9 cellular contexts compared by ENCODE assay signal in genomic region chr2:10452334-10452733, GRCh38. TPM values are rescaled to one million over a fixed set of nuclear protein-coding genes. Genes with fewer than 3 reads are reported as not detected.
DNase-seq lines count a peak whose midpoint lies in the region; ATAC-seq and TF ChIP-seq lines count a peak whose summit lies in the region.
"Had no signal": no experiment of that assay in that cellular context is flagged by ENCODE, and none has a peak within 500 bp of the region (broad histone marks: within the 10 kb centered on the region; RNA-seq: fewer than 3 reads in every experiment).

No MANE protein-coding gene starts in this region.

- H3K9me3 Mint-ChIP-seq in HFFc6: peaks cover 2% of the 10 kb centered on the region
- no peaks in the 10 kb centered on the region for H3K9me3 Mint-ChIP-seq in stimulated activated naive B cell treated with anti-CD40 and anti-IgM and Interleukin-4, amounts not matched to agents 10 μg/mL and 1 μg/mL and 100 μg/mL, for 72 hours
- no peaks in the 10 kb centered on the region for H3K9me3 Mint-ChIP-seq in endodermal cell
- no peaks in the 10 kb centered on the region for H3K9me3 Mint-ChIP-seq in activated naive CD4-positive, alpha-beta T cell treated with anti-CD3 and anti-CD28 coated beads, Interleukin-2, amount 10 ng/mL, durations not matched to agents 7 days and 5 days

- H3K79me2 ChIP-seq in ACC112 (ENCODE audit: control insufficient read depth, insufficient read depth, low read length, unreplicated experiment): peaks cover 24% of the 10 kb centered on the region

- CTCF ChIA-PET in activated naive CD4-positive, alpha-beta T cell treated with anti-CD3 and anti-CD28 coated beads, Interleukin-2, amount 10 ng/mL, durations not matched to agents 7 days and 5 days (lab: Charles Lee): no interaction called here

- H3K27ac Mint-ChIP-seq in HFFc6 (peak overlapping the region; percentile 91), endodermal cell (no peak overlapping the region)
- H3K27ac Mint-ChIP-seq in stimulated activated naive B cell treated with anti-CD40 and anti-IgM and Interleukin-4, amounts not matched to agents 10 μg/mL and 1 μg/mL and 100 μg/mL, for 72 hours: no peak overlapping the region
- no peak overlapping the region for H3K27ac Mint-ChIP-seq in activated naive CD4-positive, alpha-beta T cell treated with anti-CD3 and anti-CD28 coated beads, Interleukin-2, amount 10 ng/mL, durations not matched to agents 7 days and 5 days

- no peak overlapping the region for H2AFZ ChIP-seq in ACC112 (ENCODE audit: low read length, unreplicated experiment)

- DNase-seq in HFFc6 (peak; percentile 90), SHP77 treated with DMSO at 0.1 percent for 48 hours (lab: John Stamatoyannopoulos, UW) (peak; percentile 79), hepatic stellate cell (ENCODE audit: low spot score) (peak; percentile 72), endodermal cell (no peak)
- DNase-seq in stimulated activated naive B cell treated with anti-CD40 and anti-IgM and Interleukin-4, amounts not matched to agents 10 μg/mL and 1 μg/mL and 100 μg/mL, for 72 hours: no peak
- no peak for DNase-seq in activated naive CD4-positive, alpha-beta T cell treated with anti-CD3 and anti-CD28 coated beads, Interleukin-2, amount 10 ng/mL, durations not matched to agents 7 days and 5 days
- DNase-seq in stimulated activated CD4-positive, alpha-beta T cell treated with anti-CD3 and anti-CD28 coated beads, Interleukin-1b, Interleukin-23, amount 100 ng/mL, for 48 hours: no peak
- DNase-seq: gastrocnemius medialis had no signal

- 83 to 93% methylated on average over 2 to 3 of the region's 3 CpGs for WGBS in endodermal cell (ENCODE audit: insufficient coverage in 1 of 2, insufficient read length in 1 of 2), 2 experiments

- no peak for ATAC-seq in stimulated activated naive B cell treated with anti-CD40 and anti-IgM and Interleukin-4, amounts not matched to agents 10 μg/mL and 1 μg/mL and 100 μg/mL, for 72 hours (replicated peaks)
- ATAC-seq: gastrocnemius medialis had no signal

- no peak overlapping the region for H3K9ac ChIP-seq in endodermal cell (ENCODE audit: extremely low read depth, low read length, poor library complexity, severe bottlenecking)

- H3K4me1 Mint-ChIP-seq in HFFc6 (ENCODE audit: low read depth) (peaks cover 43% of the 10 kb centered on the region), endodermal cell (peaks cover 13% of the 10 kb centered on the region)
- peaks cover 5 to 13% of the 10 kb centered on the region in 2 donors for H3K4me1 Mint-ChIP-seq in stimulated activated naive B cell treated with anti-CD40 and anti-IgM and Interleukin-4, amounts not matched to agents 10 μg/mL and 1 μg/mL and 100 μg/mL, for 72 hours
- H3K4me1 Mint-ChIP-seq in activated naive CD4-positive, alpha-beta T cell treated with anti-CD3 and anti-CD28 coated beads, Interleukin-2, amount 10 ng/mL, durations not matched to agents 7 days and 5 days: peaks cover 19% of the 10 kb centered on the region

- no peaks in the 10 kb centered on the region for H3K9me3 ChIP-seq in endodermal cell (ENCODE audit: control insufficient read depth, low read length)
- H3K9me3 ChIP-seq: gastrocnemius medialis had no signal

- H3K27me3 ChIP-seq in ACC112 (ENCODE audit: insufficient read depth, low read length) (no peaks in the 10 kb centered on the region), endodermal cell (ENCODE audit: control insufficient read depth, insufficient read depth, low read length, poor library complexity, severe bottlenecking) (no peaks in the 10 kb centered on the region)
- H3K27me3 ChIP-seq: gastrocnemius medialis had no signal

- H3K27ac ChIP-seq in ACC112 (ENCODE audit: low read depth, low read length): peak overlapping the region; percentile 84
- H3K27ac ChIP-seq in endodermal cell (ENCODE audit: low read depth, low read length): no peak overlapping the region
- H3K27ac ChIP-seq: gastrocnemius medialis had no signal

- H3K4me3 ChIP-seq in ACC112 (ENCODE audit: low read depth, low read length): peak overlapping the region; percentile 18; the same call in 1 of the 2 replicates
- H3K4me3 ChIP-seq in endodermal cell (ENCODE audit: low read length): no peak overlapping the region
- H3K4me3 ChIP-seq: gastrocnemius medialis had no signal

- no peaks in the 10 kb centered on the region for H3K36me3 ChIP-seq in ACC112 (ENCODE audit: insufficient read depth, low read length)
- H3K36me3 ChIP-seq in endodermal cell (ENCODE audit: control insufficient read depth, insufficient read depth, low read length): no peaks in the 10 kb centered on the region
- H3K36me3 ChIP-seq: gastrocnemius medialis had no signal

- H3K4me1 ChIP-seq in ACC112 (ENCODE audit: control insufficient read depth, insufficient read depth, low read length, unreplicated experiment) (peaks cover 34% of the 10 kb centered on the region), endodermal cell (ENCODE audit: control insufficient read depth, insufficient read depth, low read length) (peaks cover 17% of the 10 kb centered on the region)

- H3K4me3 Mint-ChIP-seq in HFFc6: peak overlapping the region; percentile 26; the same call in 1 of the 2 replicates
- no peak overlapping the region for H3K4me3 Mint-ChIP-seq in stimulated activated naive B cell treated with anti-CD40 and anti-IgM and Interleukin-4, amounts not matched to agents 10 μg/mL and 1 μg/mL and 100 μg/mL, for 72 hours
- H3K4me3 Mint-ChIP-seq in endodermal cell: no peak overlapping the region
- H3K4me3 Mint-ChIP-seq in activated naive CD4-positive, alpha-beta T cell treated with anti-CD3 and anti-CD28 coated beads, Interleukin-2, amount 10 ng/mL, durations not matched to agents 7 days and 5 days: no peak overlapping the region

- peaks cover 11% of the 10 kb centered on the region for H3K36me3 Mint-ChIP-seq in HFFc6 (ENCODE audit: low read depth)
- H3K36me3 Mint-ChIP-seq in stimulated activated naive B cell treated with anti-CD40 and anti-IgM and Interleukin-4, amounts not matched to agents 10 μg/mL and 1 μg/mL and 100 μg/mL, for 72 hours: peaks cover 2 to 13% of the 10 kb centered on the region in 2 donors
- no peaks in the 10 kb centered on the region for H3K36me3 Mint-ChIP-seq in endodermal cell (ENCODE audit: low read depth)
- peaks cover 1% of the 10 kb centered on the region for H3K36me3 Mint-ChIP-seq in activated naive CD4-positive, alpha-beta T cell treated with anti-CD3 and anti-CD28 coated beads, Interleukin-2, amount 10 ng/mL, durations not matched to agents 7 days and 5 days

- H3K27me3 Mint-ChIP-seq in HFFc6 (ENCODE audit: insufficient read depth): peaks cover 2% of the 10 kb centered on the region
- H3K27me3 Mint-ChIP-seq in stimulated activated naive B cell treated with anti-CD40 and anti-IgM and Interleukin-4, amounts not matched to agents 10 μg/mL and 1 μg/mL and 100 μg/mL, for 72 hours: no peaks in the 10 kb centered on the region
- H3K27me3 Mint-ChIP-seq in endodermal cell (ENCODE audit: insufficient read depth): peaks cover 6% of the 10 kb centered on the region
- H3K27me3 Mint-ChIP-seq in activated naive CD4-positive, alpha-beta T cell treated with anti-CD3 and anti-CD28 coated beads, Interleukin-2, amount 10 ng/mL, durations not matched to agents 7 days and 5 days: peaks cover 17% of the 10 kb centered on the region

- TF ChIP-seq CTCF in HFFc6 (IDR thresholded peaks at IDR 0.05): no peak
- no peak for TF ChIP-seq CTCF in endodermal cell (conservative IDR thresholded peaks at IDR 0.05)

RNA-seq across cellular contexts. Expression of gene ODC1, which starts 4.2 kb away (rescaled TPM):
- total RNA-seq in HFFc6 (2021; fragmentation: NEBNext Ultra II Directional; extraction: Animal tissue kit (Norgen Biotek cat#: 25700)): 100 to 1,000 TPM; 116 to 155 (median 143) TPM
- 100 to 1,000 TPM; 108 to 152 TPM for total RNA-seq in endodermal cell
- polyA plus RNA-seq in endodermal cell (2013, experiment 1 of 2): 336 TPM
- polyA plus RNA-seq in endodermal cell (2013, experiment 2 of 2): 282 TPM

Comparison
In these comparisons a context has a peak if more than half of its experiments do, and no peak if none do; other contexts are left out.
1. DNase-seq: peak in HFFc6 (single experiment), SHP77 treated with DMSO at 0.1 percent for 48 hours (single experiment) and hepatic stellate cell (single experiment); none in stimulated activated naive B cell treated with anti-CD40 and anti-IgM and Interleukin-4, amounts not matched to agents 10 μg/mL and 1 μg/mL and 100 μg/mL, for 72 hours (single experiment), endodermal cell (single experiment), activated naive CD4-positive, alpha-beta T cell treated with anti-CD3 and anti-CD28 coated beads, Interleukin-2, amount 10 ng/mL, durations not matched to agents 7 days and 5 days (single experiment) and stimulated activated CD4-positive, alpha-beta T cell treated with anti-CD3 and anti-CD28 coated beads, Interleukin-1b, Interleukin-23, amount 100 ng/mL, for 48 hours (single experiment).